21 cellular contexts compared by ENCODE assay signal in genomic region chr20:62371588-62372041, GRCh38. TPM values are rescaled to one million over a fixed set of nuclear protein-coding genes. Genes with fewer than 3 reads are reported as not detected.
DNase-seq lines count a peak whose midpoint lies in the region; ATAC-seq and TF ChIP-seq lines count a peak whose summit lies in the region.
"Had no signal": no experiment of that assay in that cellular context is flagged by ENCODE, and none has a peak within 500 bp of the region (broad histone marks: within the 10 kb centered on the region; RNA-seq: fewer than 3 reads in every experiment).

No MANE protein-coding gene starts in this region.

- no peaks in the 10 kb centered on the region for H3K36me3 ChIP-seq in esophagus muscularis mucosa
- H3K36me3 ChIP-seq in prostate gland = no peaks in the 10 kb centered on the region
- H3K36me3 ChIP-seq in tibial nerve = no peaks in the 10 kb centered on the region
- H3K36me3 ChIP-seq in smooth muscle cell (ENCODE audit: low read depth) = no peaks in the 10 kb centered on the region
- H3K36me3 ChIP-seq: BLaER1 had no signal

- intact Hi-C loops in esophagus muscularis mucosa (cut with DNase I) = no loop called here
- intact Hi-C loops in prostate gland (cut with DNase I) = no loop called here

- no peak overlapping the region for H2AFZ ChIP-seq in smooth muscle cell (ENCODE audit: low read depth)

- H3K9me3 ChIP-seq in esophagus muscularis mucosa (no peaks in the 10 kb centered on the region), prostate gland (no peaks in the 10 kb centered on the region), tibial nerve (no peaks in the 10 kb centered on the region), smooth muscle cell (replicated peaks; ENCODE audit: low read depth) (no peaks in the 10 kb centered on the region)

- H3F3A ChIP-seq in smooth muscle cell (ENCODE audit: low read depth) = no peaks in the 10 kb centered on the region

- H3K9ac ChIP-seq in smooth muscle cell (ENCODE audit: low read depth) = no peak overlapping the region
- H3K9ac ChIP-seq: BLaER1, KMS-11 had no signal

- peaks cover 63 to 92% (median 90%) of the 10 kb centered on the region in 4 donors for H3K4me1 ChIP-seq in esophagus muscularis mucosa
- H3K4me1 ChIP-seq in prostate gland (replicated peaks) = peaks cover 34% of the 10 kb centered on the region
- H3K4me1 ChIP-seq in tibial nerve = peaks cover 0 to 75% (median 45%) of the 10 kb centered on the region in 4 donors
- peaks cover 52% of the 10 kb centered on the region for H3K4me1 ChIP-seq in smooth muscle cell (ENCODE audit: low read depth)

- 88% methylated on average over 4 of the region's 8 CpGs for WGBS in esophagus muscularis mucosa
- WGBS in prostate gland = 96% methylated on average over 8 of the region's 8 CpGs
- 94 to 98% methylated on average over 6 to 7 of the region's 8 CpGs for WGBS in tibial nerve, 2 donors
- 95% methylated on average over 7 of the region's 8 CpGs for WGBS in smooth muscle cell (ENCODE audit: low lambda C conversion rate)

- TF ChIP-seq EP300 in esophagus muscularis mucosa (IDR thresholded peaks at IDR 0.05) = no peak
- no peak for TF ChIP-seq EP300 in tibial nerve (IDR thresholded peaks at IDR 0.05)

- CTCF ChIA-PET in RWPE1 (lab: Yijun Ruan, JAX) = interaction anchor here (1.2 to 11.3 kb wide), 3 partner anchors 11 to 69 kb away, joined by 3 to 173 read pairs (median 7); partner anchors contain the start of gene ADRM1

- H3K27me3 ChIP-seq in esophagus muscularis mucosa (no peaks in the 10 kb centered on the region), prostate gland (replicated peaks; ENCODE audit: insufficient read depth) (no peaks in the 10 kb centered on the region), tibial nerve (peaks cover 0 to 10% of the 10 kb centered on the region in 2 donors), smooth muscle cell (ENCODE audit: low read depth) (no peaks in the 10 kb centered on the region)

- no peak overlapping the region for H3K4me2 ChIP-seq in smooth muscle cell
- H3K4me2 ChIP-seq: BLaER1, KMS-11 had no signal

- TF ChIP-seq CTCF in RWPE1 (conservative IDR thresholded peaks at IDR 0.05; ENCODE audit: low read depth) (no peak), esophagus muscularis mucosa (IDR thresholded peaks at IDR 0.05) (no peak), prostate gland (IDR thresholded peaks at IDR 0.05) (no peak), tibial nerve (IDR thresholded peaks at IDR 0.05) (no peak), smooth muscle cell (IDR thresholded peaks at IDR 0.05; ENCODE audit: borderline replicate concordance, insufficient read depth, poor library complexity, severe bottlenecking) (no peak)

- peak overlapping the region; percentile 100 for H3K27ac ChIP-seq in RWPE1
- H3K27ac ChIP-seq in esophagus muscularis mucosa (replicated peaks in 1 of 4) = peak overlapping the region; percentile 93 to 97 (median 94)
- peak overlapping the region; percentile 54 to 60 for H3K27ac ChIP-seq in prostate gland
- peak overlapping the region in 3 of 4 donors; percentile 2 to 90 (median 11) for H3K27ac ChIP-seq in tibial nerve
- no peak overlapping the region for H3K27ac ChIP-seq in smooth muscle cell (ENCODE audit: low read depth)
- H3K27ac ChIP-seq: BLaER1, KMS-11 had no signal

- TF ChIP-seq POLR2A in esophagus muscularis mucosa (IDR thresholded peaks at IDR 0.05; ENCODE audit: low read depth) (no peak), prostate gland (IDR thresholded peaks at IDR 0.05) (no peak), tibial nerve (IDR thresholded peaks at IDR 0.05) (no peak), GM18505 (IDR thresholded peaks at IDR 0.05; ENCODE audit: borderline replicate concordance, extremely low read depth, insufficient read depth, insufficient read length) (no peak)

- H3K4me3 ChIP-seq in esophagus muscularis mucosa (peak overlapping the region in 1 of 4 donors; percentile 25), prostate gland (no peak overlapping the region), tibial nerve (no peak overlapping the region), smooth muscle cell (no peak overlapping the region)
- H3K4me3 ChIP-seq: BLaER1 had no signal

- H3K79me2 ChIP-seq in smooth muscle cell (ENCODE audit: low read depth) = no peaks in the 10 kb centered on the region

- no peak for DNase-seq in RWPE1 (ENCODE audit: low spot score)
- no peak for DNase-seq in esophagus muscularis mucosa (ENCODE audit: extremely low spot score)
- no peak for DNase-seq in prostate gland (ENCODE audit: low spot score)
- DNase-seq in tibial nerve (ENCODE audit: low spot score in 2 of 2) = no peak
- DNase-seq in smooth muscle cell (lab: John Stamatoyannopoulos, UW; ENCODE audit: unreplicated experiment) = no peak
- no peak for DNase-seq in D341Med (ENCODE audit: low spot score)
- no peak for DNase-seq in NCI-H526 treated with DMSO at 0.1 percent for 48 hours (lab: John Stamatoyannopoulos, UW)
- DNase-seq: CD4-positive, alpha-beta T cell; COR-L47; DMS 273 treated with DMSO at 0.1 percent for 48 hours; H7; NCI-H1105; NCI-H146; NCI-H2029; NCI-H2227 treated with DMSO at 0.1 percent for 48 hours; NCI-H510A; NCI-H748 treated with DMSO at 0.1 percent for 48 hours; Right ventricle myocardium superior had no signal

- H4K20me1 ChIP-seq in smooth muscle cell (ENCODE audit: low read depth) = peaks cover 7% of the 10 kb centered on the region
- H4K20me1 ChIP-seq: BLaER1 had no signal

- ATAC-seq in GM18505 (IDR thresholded peaks at IDR 0.05; ENCODE audit: unreplicated experiment) = no peak

- POLR2A ChIA-PET in RWPE1 (lab: Yijun Ruan, JAX; ENCODE audit: low non-redundant PET) = interaction anchor here (1.0 to 1.4 kb wide), 3 partner anchors 14 to 66 kb away, joined by 3 to 5 read pairs (median 3); no protein-coding TSS in a partner anchor

RNA-seq across cellular contexts. Expression of gene LAMA5, which starts 4.5 kb away (rescaled TPM):
- total RNA-seq in esophagus muscularis mucosa (100 to 1,000 TPM in 3 of 4 donors, 10 to 100 TPM in 1; 70.1 to 257 (median 150) TPM), prostate gland (100 to 1,000 TPM; 170 to 272 TPM), tibial nerve (100 to 1,000 TPM in 3 of 4 donors, 10 to 100 TPM in 1; 95.2 to 230 (median 139) TPM), smooth muscle cell (27.5 and 30.0 TPM in 2 replicates)
- 27.6 and 132 TPM in 2 replicates for polyA plus RNA-seq in smooth muscle cell

RNA-seq across cellular contexts. Expression of gene RPS21, which starts 15.3 kb away (rescaled TPM):
- total RNA-seq in esophagus muscularis mucosa = 1,000 to 10,000 TPM in 2 of 4 donors, 100 to 1,000 TPM in 2; 581 to 2,787 (median 1,391) TPM
- total RNA-seq in prostate gland = 1,000 to 10,000 TPM; 1,506 to 4,377 TPM
- 1,000 to 10,000 TPM; 1,371 to 3,195 (median 1,826) TPM for total RNA-seq in tibial nerve
- total RNA-seq in smooth muscle cell = 2,536 and 4,082 TPM in 2 replicates
- 438 and 495 TPM in 2 replicates for polyA plus RNA-seq in smooth muscle cell

RNA-seq across cellular contexts. Expression of gene CABLES2, which starts 35.5 kb away (rescaled TPM):
- total RNA-seq in esophagus muscularis mucosa (1 to 10 TPM; 2.0 to 6.9 (median 4.1) TPM), prostate gland (10 to 100 TPM in 1 of 2 donors, 1 to 10 TPM in 1; 4.1 to 31.3 TPM), tibial nerve (1 to 10 TPM; 1.1 to 9.9 (median 6.2) TPM), smooth muscle cell (5.2 and 7.6 TPM in 2 replicates)
- 7.4 and 13.7 TPM in 2 replicates for polyA plus RNA-seq in smooth muscle cell

RNA-seq across cellular contexts. Expression of gene RBBP8NL, which starts 55.7 kb away (rescaled TPM):
- total RNA-seq in esophagus muscularis mucosa (not detected), prostate gland (10 to 100 TPM in 1 of 2 donors, 1 to 10 TPM in 1; 4.9 to 10.9 TPM), tibial nerve (not detected), smooth muscle cell (0.27 and 0.40 TPM in 2 replicates)
- 4.4 TPM in 1 of 2 replicates, not detected in the other for polyA plus RNA-seq in smooth muscle cell
- total RNA-seq: CD4-positive, alpha-beta T cell; H7; Right ventricle myocardium superior had no signal
